ENCODE assay signal across 18 cellular contexts in the genomic region with DNA sequence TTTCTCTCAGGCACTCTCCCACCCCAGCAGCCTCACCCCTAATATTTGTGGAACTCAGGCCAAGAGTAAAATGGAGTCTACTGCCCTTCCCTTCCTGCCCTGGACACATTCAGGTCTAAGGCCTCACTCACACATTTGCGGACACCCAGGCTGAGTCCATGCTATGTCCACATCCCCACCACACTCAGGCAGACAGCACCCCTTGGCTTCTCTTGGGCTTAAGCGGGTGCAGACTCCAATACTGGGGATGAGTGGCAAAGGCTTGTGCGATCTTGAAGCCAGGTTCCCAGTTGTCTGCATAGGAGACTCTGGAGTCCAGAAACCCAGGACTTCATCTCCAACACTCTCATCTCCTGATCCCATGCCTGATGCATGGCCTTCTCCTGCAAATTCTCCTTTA. TPM values are rescaled to one million over a fixed set of nuclear protein-coding genes. Genes with fewer than 3 reads are reported as not detected.
A peak's percentile ranks its signal among the peaks of the same experiment; 100 is the strongest.
DNase-seq lines count a peak whose midpoint lies in the region; ATAC-seq, FAIRE-seq and TF ChIP-seq lines count a peak whose summit lies in the region.
"Had no signal": no experiment of that assay in that cellular context is flagged by ENCODE, and none has a peak within 500 bp of the region (broad histone marks: within the 10 kb centered on the region; RNA-seq: fewer than 3 reads in every experiment).

No MANE protein-coding gene starts in this region.

- H3K9me3 ChIP-seq in BLaER1 treated with 17β-estradiol and CSF1 and Interleukin-3, amounts not matched to agents 10 nM and 100 nM (replicated peaks in 1 of 11): no peaks in the 10 kb centered on the region; a peak in 1 of 22 replicates
- peaks cover 0 to 2% of the 10 kb centered on the region in 2 donors for H3K9me3 ChIP-seq in neuronal stem cell (replicated peaks in 1 of 2; ENCODE audit: control insufficient read depth in 2 of 2, insufficient read depth in 1 of 2, low read depth in 1 of 2, low read length in 2 of 2)
- H3K9me3 ChIP-seq: A549, BE2C had no signal

- no peak overlapping the region for H4K91ac ChIP-seq in neuronal stem cell (ENCODE audit: low read depth, low read length, poor library complexity)

- H3K36me3 ChIP-seq in BLaER1 treated with 17β-estradiol and CSF1 and Interleukin-3, amounts not matched to agents 10 nM and 100 nM: no peaks in the 10 kb centered on the region
- H3K36me3 ChIP-seq in neuronal stem cell (replicated peaks in 1 of 2; ENCODE audit: control insufficient read depth in 2 of 2, insufficient read depth in 2 of 2, low read length in 2 of 2): no peaks in the 10 kb centered on the region
- H3K36me3 ChIP-seq: BE2C had no signal

- H3K79me1 ChIP-seq in neuronal stem cell (ENCODE audit: low read depth, low read length): no peaks in the 10 kb centered on the region

- no peak overlapping the region for H3K4me3 ChIP-seq in BLaER1 treated with 17β-estradiol and CSF1 and Interleukin-3, amounts not matched to agents 10 nM and 100 nM
- H3K4me3 ChIP-seq in neuronal stem cell (ENCODE audit: low read length in 2 of 2): no peak overlapping the region
- H3K4me3 ChIP-seq: A549 had no signal

- WGBS in neuronal stem cell (ENCODE audit: extremely low coverage in 2 of 2, insufficient read length in 2 of 2, insufficient replicate concordance in 1 of 2), 2 donors: no CpG with 5 or more reads among the region's 3 CpGs

- H3K14ac ChIP-seq in neuronal stem cell (ENCODE audit: low read length): no peak overlapping the region

- H3K23ac ChIP-seq in neuronal stem cell (ENCODE audit: low read depth, low read length, poor library complexity): no peak overlapping the region

- H3K36me3 Mint-ChIP-seq in WTC11: no peaks in the 10 kb centered on the region

- H2AFZ ChIP-seq in neuronal stem cell (ENCODE audit: low read length): no peak overlapping the region

- H2AK5ac ChIP-seq in neuronal stem cell (ENCODE audit: low read depth, low read length): no peak overlapping the region

- no peak overlapping the region for H2BK5ac ChIP-seq in neuronal stem cell (ENCODE audit: low read length)

- H3K27ac ChIP-seq in BLaER1 treated with 17β-estradiol and CSF1 and Interleukin-3, amounts not matched to agents 10 nM and 100 nM: no peak overlapping the region
- H3K27ac ChIP-seq in neuronal stem cell (replicated peaks; ENCODE audit: low read length): no peak overlapping the region
- H3K27ac ChIP-seq: A549 had no signal

- peaks cover 25% of the 10 kb centered on the region for H3K4me1 Mint-ChIP-seq in WTC11
- H3K4me1 Mint-ChIP-seq: CD8-positive, alpha-beta memory T cell had no signal

- TF ChIP-seq CTCF in WTC11 (IDR thresholded peaks at IDR 0.05): no peak

- peak; percentile 48 for FAIRE-seq in urothelium cell line (lab: Jason Lieb, UNC)
- FAIRE-seq: A549 had no signal

- CTCF ChIA-PET in WTC11 (lab: Charles Lee): no interaction called here

- H3K4me2 ChIP-seq in BLaER1 treated with 17β-estradiol and CSF1 and Interleukin-3, amounts not matched to agents 10 nM and 100 nM: peak overlapping the region in 7 of 11 experiments; percentile 18 to 83 (median 66); a peak in 6 of 22 replicates
- no peak overlapping the region for H3K4me2 ChIP-seq in neuronal stem cell (ENCODE audit: insufficient read depth, low read length, poor library complexity, severe bottlenecking)
- H3K4me2 ChIP-seq: A549 had no signal

- H3K9me3 Mint-ChIP-seq in WTC11: peaks cover 13% of the 10 kb centered on the region; the same call in 1 of the 2 replicates
- H3K9me3 Mint-ChIP-seq: CD8-positive, alpha-beta memory T cell; IgD-negative memory B cell had no signal

- H2BK12ac ChIP-seq in neuronal stem cell (ENCODE audit: low read length): no peak overlapping the region

- H4K8ac ChIP-seq in neuronal stem cell (ENCODE audit: low read depth, low read length): no peak overlapping the region

- ATAC-seq in WTC11 (no peak), HG03378 (IDR thresholded peaks at IDR 0.05; ENCODE audit: unreplicated experiment) (no peak), GM21423 (IDR thresholded peaks at IDR 0.05; ENCODE audit: unreplicated experiment) (no peak)
- ATAC-seq: A549 had no signal

- peak overlapping the region; percentile 11 for H3K18ac ChIP-seq in neuronal stem cell (ENCODE audit: low read length)

- H3K9ac ChIP-seq in BLaER1 treated with 17β-estradiol and CSF1 and Interleukin-3, amounts not matched to agents 10 nM and 100 nM: no peak overlapping the region
- peak overlapping the region; percentile 36 for H3K9ac ChIP-seq in neuronal stem cell (ENCODE audit: low read depth, low read length, poor library complexity)

- no peak overlapping the region for H3K4me3 Mint-ChIP-seq in WTC11
- H3K4me3 Mint-ChIP-seq: CD8-positive, alpha-beta memory T cell; HFFc6; IgD-negative memory B cell had no signal

- H2BK15ac ChIP-seq in neuronal stem cell (ENCODE audit: low read length): no peak overlapping the region

- DNase-seq in WTC11 (ENCODE audit: low spot score): peak; percentile 5
- no peak for DNase-seq in neuronal stem cell (ENCODE audit: low spot score)
- no peak for DNase-seq in urothelium cell line (ENCODE audit: low spot score)
- DNase-seq in NCI-H2029 treated with DMSO at 0.1 percent for 48 hours (lab: John Stamatoyannopoulos, UW): no peak
- DNase-seq: BE2C; CD8-positive, alpha-beta memory T cell; DMS53; GF-D8; GOT3; HCEC 1CT; HFFc6; KG1 had no signal

- H3K4me1 ChIP-seq in BLaER1 treated with 17β-estradiol and CSF1 and Interleukin-3, amounts not matched to agents 10 nM and 100 nM: peaks cover 16 to 39% (median 30%) of the 10 kb centered on the region in 10 experiments
- peaks cover 0 to 4% of the 10 kb centered on the region in 2 donors for H3K4me1 ChIP-seq in neuronal stem cell (ENCODE audit: control insufficient read depth in 2 of 2, insufficient read depth in 1 of 2, low read depth in 1 of 2, low read length in 2 of 2)
- H3K4me1 ChIP-seq: A549, BE2C had no signal

- H4K20me1 ChIP-seq in BLaER1 treated with 17β-estradiol and CSF1 and Interleukin-3, amounts not matched to agents 10 nM and 100 nM: no peaks in the 10 kb centered on the region; a peak in 1 of 22 replicates

- peaks cover 2% of the 10 kb centered on the region; the same call in 1 of the 2 replicates for H3K27me3 Mint-ChIP-seq in WTC11 (ENCODE audit: low read depth)

- POLR2A ChIA-PET in WTC11 (lab: Charles Lee): no interaction called here

- H3K27me3 ChIP-seq in BLaER1 treated with 17β-estradiol and CSF1 and Interleukin-3, amounts not matched to agents 10 nM and 100 nM: no peaks in the 10 kb centered on the region
- H3K27me3 ChIP-seq in neuronal stem cell (ENCODE audit: control insufficient read depth in 3 of 3, insufficient read depth in 3 of 3, low read depth in 1 of 3, low read length in 3 of 3): peaks cover 0 to 21% (median 0%) of the 10 kb centered on the region in 3 experiments
- H3K27me3 ChIP-seq: BE2C had no signal

- H3K27ac Mint-ChIP-seq in WTC11: no peak overlapping the region
- H3K27ac Mint-ChIP-seq: CD8-positive, alpha-beta memory T cell; HFFc6; IgD-negative memory B cell had no signal

- H2BK120ac ChIP-seq in neuronal stem cell (ENCODE audit: low read depth, low read length): no peak overlapping the region

- H3K4ac ChIP-seq in neuronal stem cell (ENCODE audit: low read length): no peak overlapping the region

TF ChIP-seq in WTC11, 78 proteins besides CTCF, POLR2A, EP300 and RAD21 (continues in another document):
- TF ChIP-seq PRRX2 (CRISPR knock-in tag; IDR thresholded peaks at IDR 0.05) (no peak), CREM (CRISPR knock-in tag; IDR thresholded peaks at IDR 0.05) (no peak), ZNF232 (CRISPR knock-in tag; IDR thresholded peaks at IDR 0.05) (no peak), SMAD4 (CRISPR knock-in tag; IDR thresholded peaks at IDR 0.05) (no peak)
- TF ChIP-seq, protein P1, sequence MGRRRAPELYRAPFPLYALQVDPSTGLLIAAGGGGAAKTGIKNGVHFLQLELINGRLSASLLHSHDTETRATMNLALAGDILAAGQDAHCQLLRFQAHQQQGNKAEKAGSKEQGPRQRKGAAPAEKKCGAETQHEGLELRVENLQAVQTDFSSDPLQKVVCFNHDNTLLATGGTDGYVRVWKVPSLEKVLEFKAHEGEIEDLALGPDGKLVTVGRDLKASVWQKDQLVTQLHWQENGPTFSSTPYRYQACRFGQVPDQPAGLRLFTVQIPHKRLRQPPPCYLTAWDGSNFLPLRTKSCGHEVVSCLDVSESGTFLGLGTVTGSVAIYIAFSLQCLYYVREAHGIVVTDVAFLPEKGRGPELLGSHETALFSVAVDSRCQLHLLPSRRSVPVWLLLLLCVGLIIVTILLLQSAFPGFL (CRISPR knock-in tag; IDR thresholded peaks at IDR 0.05; ENCODE audit: borderline replicate concordance): no peak
- TF ChIP-seq, protein P2, sequence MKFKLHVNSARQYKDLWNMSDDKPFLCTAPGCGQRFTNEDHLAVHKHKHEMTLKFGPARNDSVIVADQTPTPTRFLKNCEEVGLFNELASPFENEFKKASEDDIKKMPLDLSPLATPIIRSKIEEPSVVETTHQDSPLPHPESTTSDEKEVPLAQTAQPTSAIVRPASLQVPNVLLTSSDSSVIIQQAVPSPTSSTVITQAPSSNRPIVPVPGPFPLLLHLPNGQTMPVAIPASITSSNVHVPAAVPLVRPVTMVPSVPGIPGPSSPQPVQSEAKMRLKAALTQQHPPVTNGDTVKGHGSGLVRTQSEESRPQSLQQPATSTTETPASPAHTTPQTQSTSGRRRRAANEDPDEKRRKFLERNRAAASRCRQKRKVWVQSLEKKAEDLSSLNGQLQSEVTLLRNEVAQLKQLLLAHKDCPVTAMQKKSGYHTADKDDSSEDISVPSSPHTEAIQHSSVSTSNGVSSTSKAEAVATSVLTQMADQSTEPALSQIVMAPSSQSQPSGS (CRISPR knock-in tag; IDR thresholded peaks at IDR 0.05; ENCODE audit: borderline replicate concordance, low read depth): no peak
- TF ChIP-seq, protein P3, sequence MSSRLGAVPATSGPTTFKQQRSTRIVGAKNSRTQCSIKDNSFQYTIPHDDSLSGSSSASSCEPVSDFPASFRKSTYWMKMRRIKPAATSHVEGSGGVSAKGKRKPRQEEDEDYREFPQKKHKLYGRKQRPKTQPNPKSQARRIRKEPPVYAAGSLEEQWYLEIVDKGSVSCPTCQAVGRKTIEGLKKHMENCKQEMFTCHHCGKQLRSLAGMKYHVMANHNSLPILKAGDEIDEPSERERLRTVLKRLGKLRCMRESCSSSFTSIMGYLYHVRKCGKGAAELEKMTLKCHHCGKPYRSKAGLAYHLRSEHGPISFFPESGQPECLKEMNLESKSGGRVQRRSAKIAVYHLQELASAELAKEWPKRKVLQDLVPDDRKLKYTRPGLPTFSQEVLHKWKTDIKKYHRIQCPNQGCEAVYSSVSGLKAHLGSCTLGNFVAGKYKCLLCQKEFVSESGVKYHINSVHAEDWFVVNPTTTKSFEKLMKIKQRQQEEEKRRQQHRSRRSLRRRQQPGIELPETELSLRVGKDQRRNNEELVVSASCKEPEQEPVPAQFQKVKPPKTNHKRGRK (CRISPR knock-in tag; IDR thresholded peaks at IDR 0.05; ENCODE audit: borderline replicate concordance): no peak

RNA-seq across cellular contexts. Expression of a gene that starts 17.5 kb away (rescaled TPM):
- total RNA-seq in WTC11 (2021): 0.41 TPM in 1 of 3 replicates, not detected in the others
- 3.9 TPM for polyA plus RNA-seq in neuronal stem cell (2013, experiment 1 of 2)
- polyA plus RNA-seq in neuronal stem cell (2013, experiment 2 of 2): 2.8 TPM
- total RNA-seq: CD8-positive, alpha-beta memory T cell; HFFc6 had no signal
- polyA plus RNA-seq: A549; AG04450; CD8-positive, alpha-beta memory T cell; IgD-negative memory B cell had no signal

RNA-seq across cellular contexts. Expression of a gene that starts 20.0 kb away (rescaled TPM):
- 12.1 to 14.7 TPM (median 13.0 TPM) in 3 replicates for total RNA-seq in WTC11 (2021)
- polyA plus RNA-seq in neuronal stem cell (2013, experiment 1 of 2): 6.0 TPM
- 5.6 TPM for polyA plus RNA-seq in neuronal stem cell (2013, experiment 2 of 2)
- polyA plus RNA-seq: A549; CD8-positive, alpha-beta memory T cell; IgD-negative memory B cell had no signal
